Comparison of ENCODE assay signal across 17 cellular contexts in genomic region chr12:91404362-91404899, GRCh38.
DNase-seq lines count a peak whose midpoint lies in the region; ATAC-seq and TF ChIP-seq lines count a peak whose summit lies in the region.
"Had no signal": no experiment of that assay in that cellular context is flagged by ENCODE, and none has a peak within 500 bp of the region (broad histone marks: within the 10 kb centered on the region; RNA-seq: fewer than 3 reads in every experiment).

No MANE protein-coding gene starts in this region.

- no peak overlapping the region for H3K27ac ChIP-seq in body of pancreas
- H3K27ac ChIP-seq: SK-N-MC had no signal

- DNase-seq in DMS79 (lab: John Stamatoyannopoulos, UW) (peak; percentile 69), DMS79 treated with DMSO at 0.1 percent for 48 hours (lab: John Stamatoyannopoulos, UW) (peak; percentile 87), body of pancreas (peak in 2 of 4 donors; percentile 19 to 22), kidney tubule cell (ENCODE audit: low spot score) (peak; percentile 76), retina (no peak)
- no peak for DNase-seq in activated CD4-positive, CD25-positive, alpha-beta regulatory T cell (lab: John Stamatoyannopoulos, UW)
- DNase-seq: Caco-2; CD4-positive, CD25-positive, alpha-beta regulatory T cell; DMS153; KG1; NCI-H1694; NCI-H774; T-cell had no signal

- ATAC-seq in body of pancreas: peak; percentile 33
- ATAC-seq in GM21619 (IDR thresholded peaks at IDR 0.05; ENCODE audit: unreplicated experiment): no peak
- ATAC-seq: GM12878, GM23338, T-cell had no signal

- H3K27me3 ChIP-seq in body of pancreas: no peaks in the 10 kb centered on the region

- 59 to 80% methylated on average over 5 of the region's 5 CpGs for WGBS in body of pancreas, 2 donors

- H3K4me3 ChIP-seq in body of pancreas: no peak overlapping the region
- H3K4me3 ChIP-seq: GM12878, GM23338, SK-N-MC had no signal

- intact Hi-C loops in body of pancreas (cut with DNase I): no loop called here

- TF ChIP-seq CTCF in body of pancreas (IDR thresholded peaks at IDR 0.05): no peak

- no peaks in the 10 kb centered on the region for H3K9me3 ChIP-seq in body of pancreas

- no peak for TF ChIP-seq POLR2A in body of pancreas (IDR thresholded peaks at IDR 0.05)

- H3K36me3 ChIP-seq in body of pancreas (replicated peaks in 1 of 2; ENCODE audit: insufficient read depth in 1 of 2, low read depth in 2 of 2): no peaks in the 10 kb centered on the region

- H3K4me1 ChIP-seq in body of pancreas: no peaks in the 10 kb centered on the region
- H3K4me1 ChIP-seq: Caco-2 had no signal

Comparison
In these comparisons a context has a peak if more than half of its experiments do, and no peak if none do; other contexts are left out.
1. DNase-seq: peak in DMS79 (single experiment), DMS79 treated with DMSO at 0.1 percent for 48 hours (single experiment) and kidney tubule cell (single experiment); none in retina (single experiment) and activated CD4-positive, CD25-positive, alpha-beta regulatory T cell (0 of 4).